ENCODE assay signal across 8 cellular contexts in genomic region chr1:11907275-11908138, GRCh38. TPM values are rescaled to one million over a fixed set of nuclear protein-coding genes. Genes with fewer than 3 reads are reported as not detected.
A peak's percentile ranks its signal among the peaks of the same experiment; 100 is the strongest.
DNase-seq lines count a peak whose midpoint lies in the region; ATAC-seq and TF ChIP-seq lines count a peak whose summit lies in the region.

No MANE protein-coding gene starts in this region.

- CTCF ChIA-PET in T-cell (lab: Charles Lee), result interaction anchor here (0.6 to 1.7 kb wide), 13 partner anchors 11 to 1401 kb away, joined by 3 to 10 read pairs (median 4); partner anchors contain the start of genes CLCN6 (in 1 of the 2), FBXO6 (in 1 of the 2), MFN2 (in 1 of the 2) and MIIP (in 1 of the 2)

- TF ChIP-seq CTCF in GM12872 (IDR thresholded peaks at IDR 0.05; ENCODE audit: insufficient read depth, low read depth, low read length) (peak; percentile 79), adrenal gland (IDR thresholded peaks at IDR 0.05) (peak; percentile 80 to 97 (median 86)), heart left ventricle (IDR thresholded peaks at IDR 0.05) (peak; percentile 51 to 99 (median 76)), transverse colon (IDR thresholded peaks at IDR 0.05) (peak; percentile 73 to 95 (median 88))

- no peaks in the 10 kb centered on the region for H3K36me3 Mint-ChIP-seq in T-cell

- POLR2A ChIA-PET in T-cell (lab: Charles Lee), result interaction anchor here (0.5 to 1.9 kb wide), 18 partner anchors 9 to 1404 kb away, joined by 3 to 12 read pairs (median 4); partner anchors contain the start of genes MFN2 (in 2 of the 2), CLCN6 (in 1 of the 2), EXOSC10 (in 1 of the 2) and MIIP (in 1 of the 2)

- H3K36me3 ChIP-seq in adrenal gland (replicated peaks in 1 of 2), result no peaks in the 10 kb centered on the region
- H3K36me3 ChIP-seq in heart left ventricle, result no peaks in the 10 kb centered on the region
- no peaks in the 10 kb centered on the region for H3K36me3 ChIP-seq in transverse colon

- peaks cover 26 to 57% (median 37%) of the 10 kb centered on the region in 3 donors for H3K4me1 Mint-ChIP-seq in T-cell

- no peaks in the 10 kb centered on the region for H3K4me1 ChIP-seq in adrenal gland (replicated peaks in 1 of 2)
- H3K4me1 ChIP-seq in heart left ventricle, result peaks cover 0 to 17% (median 0%) of the 10 kb centered on the region in 12 donors
- H3K4me1 ChIP-seq in transverse colon, result peaks cover 0 to 13% (median 1%) of the 10 kb centered on the region in 4 donors

- peak overlapping the region; percentile 89 to 96 (median 93) for H3K4me3 Mint-ChIP-seq in T-cell

- H3K27me3 ChIP-seq in adrenal gland (no peaks in the 10 kb centered on the region), heart left ventricle (no peaks in the 10 kb centered on the region), transverse colon (no peaks in the 10 kb centered on the region)

- peak; percentile 36 for ATAC-seq in HG02852 (IDR thresholded peaks at IDR 0.05; ENCODE audit: unreplicated experiment)
- peak; percentile 45 to 77 (median 68) for ATAC-seq in T-cell (replicated peaks in 1 of 4)
- ATAC-seq in heart left ventricle, result peak; percentile 82 to 91 (median 88)

- no peaks in the 10 kb centered on the region for H3K9me3 ChIP-seq in adrenal gland (replicated peaks in 1 of 3)
- H3K9me3 ChIP-seq in heart left ventricle, result no peaks in the 10 kb centered on the region
- H3K9me3 ChIP-seq in transverse colon, result no peaks in the 10 kb centered on the region

- WGBS in adrenal gland, 4 donors, result 11 to 13% (median 12%) methylated on average over 21 of the region's 21 CpGs
- WGBS in heart left ventricle, 4 donors, result 11 to 13% (median 13%) methylated on average over 21 of the region's 21 CpGs
- 11 to 15% methylated on average over 15 to 21 of the region's 21 CpGs for WGBS in transverse colon (ENCODE audit: low coverage in 1 of 2), 2 donors

- no peak for TF ChIP-seq POLR2A in adrenal gland (IDR thresholded peaks at IDR 0.05)
- no peak for TF ChIP-seq POLR2A in heart left ventricle (IDR thresholded peaks at IDR 0.05)
- no peak for TF ChIP-seq POLR2A in transverse colon (IDR thresholded peaks at IDR 0.05)

- TF ChIP-seq EP300 in transverse colon (IDR thresholded peaks at IDR 0.05; ENCODE audit: low read depth), result no peak

- peaks cover 2 to 4% of the 10 kb centered on the region in 2 donors for H3K27me3 Mint-ChIP-seq in T-cell

- H3K27ac ChIP-seq in adrenal gland (peak overlapping the region; percentile 76 to 99 (median 97)), heart left ventricle (peak overlapping the region; percentile 91 to 99 (median 97)), transverse colon (peak overlapping the region; percentile 93 to 100 (median 98))

- DNase-seq in NCI-H1436 treated with DMSO at 0.1 percent for 48 hours (lab: John Stamatoyannopoulos, UW) (peak; percentile 85), T-cell (peak; percentile 80 to 93 (median 90)), adrenal gland (peak; percentile 92 to 98 (median 95)), heart left ventricle (peak; percentile 90 to 94 (median 91)), pons (ENCODE audit: low spot score) (peak; percentile 97), transverse colon (peak; percentile 95)

- intact Hi-C loops in adrenal gland (cut with DNase I), result no loop called here
- intact Hi-C loops in heart left ventricle (cut with DNase I), result loop anchor here in 8 of 10 donors (2.0 to 5.0 kb wide), 8 partner anchors 27 to 125 kb away; partner anchors contain the start of genes MFN2 (in 4 of the 8) and PLOD1 (in 2 of the 8)
- intact Hi-C loops in transverse colon (cut with DNase I; ENCODE audit: low total_unique reads), result loop anchor here (5.0 kb wide), 1 partner anchor 70 kb away; no protein-coding TSS in a partner anchor

- peak overlapping the region; percentile 100 for H3K27ac Mint-ChIP-seq in T-cell

- H3K4me3 ChIP-seq in adrenal gland, result no peak overlapping the region
- peak overlapping the region in 10 of 12 donors; percentile 59 to 76 (median 66) for H3K4me3 ChIP-seq in heart left ventricle
- peak overlapping the region in 1 of 4 donors; percentile 67 for H3K4me3 ChIP-seq in transverse colon

- H3K9me3 Mint-ChIP-seq in T-cell, result no peaks in the 10 kb centered on the region

- in situ Hi-C loops in transverse colon (cut with MboI; ENCODE audit: low pct_ligation_motif_present in 1 of 4, low pct_unique_long_range_greater_than_20kb in 1 of 4, low sequenced_read_pairs in 3 of 4), result no loop called here

RNA-seq across cellular contexts. Expression of gene KIAA2013, which starts 18.7 kb away (rescaled TPM):
- total RNA-seq in T-cell, result 10 to 100 TPM; 15.9 to 40.0 (median 35.4) TPM
- 100 to 1,000 TPM in 2 of 8 donors, 10 to 100 TPM in 6; 37.3 to 119 (median 70.5) TPM for total RNA-seq in adrenal gland
- 10 to 100 TPM; 15.2 to 25.8 (median 15.5) TPM for polyA plus RNA-seq in adrenal gland
- 100 to 1,000 TPM in 1 of 9 donors, 10 to 100 TPM in 8; 37.1 to 106 (median 41.3) TPM for total RNA-seq in heart left ventricle
- polyA plus RNA-seq in heart left ventricle, result 10 to 100 TPM; 29.3 to 57.4 TPM
- 100 to 1,000 TPM; 140 to 265 (median 201) TPM for total RNA-seq in transverse colon

RNA-seq across cellular contexts. Expression of gene PLOD1, which starts 27.0 kb away (rescaled TPM):
- total RNA-seq in T-cell (1 to 10 TPM; 2.6 to 6.9 (median 4.6) TPM), adrenal gland (100 to 1,000 TPM in 4 of 8 donors, 10 to 100 TPM in 4; 62.4 to 133 (median 94.6) TPM), heart left ventricle (100 to 1,000 TPM in 1 of 9 donors, 10 to 100 TPM in 8; 37.5 to 104 (median 50.1) TPM), transverse colon (10 to 100 TPM; 28.8 to 56.3 (median 41.2) TPM)
- polyA plus RNA-seq in adrenal gland (10 to 100 TPM; 37.1 to 52.8 (median 49.1) TPM), heart left ventricle (100 to 1,000 TPM in 1 of 2 donors, 10 to 100 TPM in 1; 38.3 to 108 TPM)

RNA-seq across cellular contexts. Expression of gene NPPB, which starts 48.8 kb away (rescaled TPM):
- total RNA-seq in T-cell (not detected), adrenal gland (not detected), heart left ventricle (1,000 to 10,000 TPM in 1 of 9 donors, 100 to 1,000 TPM in 4, 10 to 100 TPM in 4; 14.4 to 1,297 (median 252) TPM), transverse colon (not detected)
- polyA plus RNA-seq in adrenal gland (1 to 10 TPM in 1 of 3 donors, not detected in 2; 1.1 TPM), heart left ventricle (1,000 to 10,000 TPM in 1 of 2 donors, 100 to 1,000 TPM in 1; 197 to 7,924 TPM)

RNA-seq across cellular contexts. Expression of gene NPPA, which starts 59.9 kb away (rescaled TPM):
- total RNA-seq in T-cell, result not detected
- total RNA-seq in adrenal gland, result not detected
- 1 to 10 TPM in 1 of 3 donors, under 1 TPM in 1, not detected in 1; 0.17 to 2.7 TPM for polyA plus RNA-seq in adrenal gland
- 1,000 to 10,000 TPM in 1 of 9 donors, 100 to 1,000 TPM in 8; 126 to 3,156 (median 279) TPM for total RNA-seq in heart left ventricle
- polyA plus RNA-seq in heart left ventricle, result 1,000 to 10,000 TPM in 1 of 2 donors, 10 to 100 TPM in 1; 59.9 to 1,418 TPM
- not detected for total RNA-seq in transverse colon

Comparison
In these comparisons a context has a peak if more than half of its experiments do, and no peak if none do; other contexts are left out.
1. ATAC-seq: peak in every context shown above with its lines; median percentile 88 in heart left ventricle; 68 in T-cell; 36 in HG02852.
2. H3K4me3 ChIP-seq: peak in heart left ventricle (10 of 12); none in adrenal gland (0 of 4).
3. RNA of gene NPPB, which starts 48.8 kb away (total RNA-seq): 14.4 to 1,297 TPM in heart left ventricle; not detected in T-cell, not detected in adrenal gland and not detected in transverse colon; every median in the first group is over 10 times any median in the second.
4. intact Hi-C loops: an anchor here in heart left ventricle (2.0 to 5.0 kb wide) and transverse colon (5.0 kb wide); none called in adrenal gland.
5. Peak in every context shown above with its lines, with median percentiles within 50 percentile points of each other: CTCF ChIP-seq, DNase-seq and H3K27ac ChIP-seq.